In genomic region chr1:25549273-25550154, GRCh38 we compare ENCODE assay signal across 9 cellular contexts. TPM values are rescaled to one million over a fixed set of nuclear protein-coding genes. Genes with fewer than 3 reads are reported as not detected.
DNase-seq lines count a peak whose midpoint lies in the region; ATAC-seq and TF ChIP-seq lines count a peak whose summit lies in the region.
"Had no signal": no experiment of that assay in that cellular context is flagged by ENCODE, and none has a peak within 500 bp of the region (broad histone marks: within the 10 kb centered on the region; RNA-seq: fewer than 3 reads in every experiment).

No MANE protein-coding gene starts in this region.

- ATAC-seq in activated CD4-positive, alpha-beta T cell treated with anti-CD3 and anti-CD28 coated beads for 36 hours = peak; percentile 96

- H3K36me3 ChIP-seq in H7 (replicated peaks; ENCODE audit: control insufficient read depth, insufficient read depth, low read length) = peaks cover 1% of the 10 kb centered on the region; the same call in 1 of the 2 replicates
- peaks cover 1% of the 10 kb centered on the region for H3K36me3 ChIP-seq in colonic mucosa
- peaks cover under 1% of the 10 kb centered on the region for H3K36me3 ChIP-seq in osteoblast (ENCODE audit: insufficient read depth, low read length)
- H3K36me3 ChIP-seq in HAP-1 (replicated peaks) = no peaks in the 10 kb centered on the region
- H3K36me3 ChIP-seq: SJSA1 had no signal

- peak overlapping the region; percentile 69 for H3K4me3 Mint-ChIP-seq in activated CD4-positive, alpha-beta T cell treated with anti-CD3 and anti-CD28 coated beads for 36 hours

- peak; percentile 64 for DNase-seq in H7
- peak; percentile 75 for DNase-seq in LoVo (ENCODE audit: low spot score)
- DNase-seq in activated CD4-positive, alpha-beta T cell treated with anti-CD3 and anti-CD28 coated beads for 36 hours = peak; percentile 90
- DNase-seq in colonic mucosa = peak; percentile 85
- DNase-seq in osteoblast (ENCODE audit: insufficient read length, low spot score, missing footprints) = peak; percentile 94
- no peak for DNase-seq in amniotic stem cell (lab: John Stamatoyannopoulos, UW)
- DNase-seq in HAP-1 (ENCODE audit: low spot score in 2 of 2) = no peak

- POLR2A ChIA-PET in activated CD4-positive, alpha-beta T cell treated with anti-CD3 and anti-CD28 coated beads for 36 hours (lab: Charles Lee) = interaction anchor here (0.5 to 2.0 kb wide), 9 partner anchors 9 to 886 kb away, joined by 3 to 14 read pairs (median 4); no protein-coding TSS in a partner anchor

- H3K4me2 ChIP-seq in osteoblast (ENCODE audit: insufficient read depth, low read length) = peak overlapping the region; percentile 32

- H3K27me3 ChIP-seq in H7 (ENCODE audit: control insufficient read depth, insufficient read depth, low read length) = peaks cover 1% of the 10 kb centered on the region
- no peaks in the 10 kb centered on the region for H3K27me3 ChIP-seq in colonic mucosa
- no peaks in the 10 kb centered on the region for H3K27me3 ChIP-seq in osteoblast (ENCODE audit: insufficient read depth, low read length)
- H3K27me3 ChIP-seq in HAP-1 (ENCODE audit: low read depth) = no peaks in the 10 kb centered on the region
- H3K27me3 ChIP-seq: SJSA1 had no signal

- H2AFZ ChIP-seq in osteoblast (ENCODE audit: low read length) = no peak overlapping the region

- H3K27ac Mint-ChIP-seq in activated CD4-positive, alpha-beta T cell treated with anti-CD3 and anti-CD28 coated beads for 36 hours = peak overlapping the region; percentile 98

- H4K20me1 ChIP-seq in osteoblast (ENCODE audit: insufficient read depth, low read length) = peaks cover 65% of the 10 kb centered on the region

- H3K4me1 ChIP-seq in colonic mucosa = peaks cover 26% of the 10 kb centered on the region
- peaks cover 21% of the 10 kb centered on the region for H3K4me1 ChIP-seq in osteoblast (ENCODE audit: insufficient read depth, low read length)
- H3K4me1 ChIP-seq in HAP-1 = peaks cover 4% of the 10 kb centered on the region

- peaks cover 66% of the 10 kb centered on the region for H3K79me2 ChIP-seq in osteoblast (ENCODE audit: insufficient read depth, low read length)

- CTCF ChIA-PET in activated CD4-positive, alpha-beta T cell treated with anti-CD3 and anti-CD28 coated beads for 36 hours (lab: Charles Lee) = interaction anchor here (0.6 to 2.3 kb wide), 19 partner anchors 12 to 805 kb away, joined by 3 to 17 read pairs (median 4); partner anchors contain the start of gene PAFAH2

- H3K9me3 ChIP-seq in colonic mucosa = no peaks in the 10 kb centered on the region
- no peaks in the 10 kb centered on the region for H3K9me3 ChIP-seq in osteoblast (ENCODE audit: low read depth, low read length)
- H3K9me3 ChIP-seq in HAP-1 = no peaks in the 10 kb centered on the region
- H3K9me3 ChIP-seq: SJSA1 had no signal

- H3K27ac ChIP-seq in colonic mucosa (peak overlapping the region; percentile 89), osteoblast (ENCODE audit: low read depth, low read length) (peak overlapping the region; percentile 7)
- H3K27ac ChIP-seq: SJSA1 had no signal

- H3K36me3 Mint-ChIP-seq in activated CD4-positive, alpha-beta T cell treated with anti-CD3 and anti-CD28 coated beads for 36 hours (ENCODE audit: low read depth) = peaks cover 5% of the 10 kb centered on the region

- TF ChIP-seq CTCF in colonic mucosa (IDR thresholded peaks at IDR 0.05) = no peak
- TF ChIP-seq CTCF in osteoblast (IDR thresholded peaks at IDR 0.05; ENCODE audit: extremely low read depth, low read depth, low read length) = no peak

- intact Hi-C loops in activated CD4-positive, alpha-beta T cell treated with anti-CD3 and anti-CD28 coated beads for 36 hours (cut with DNase I, micrococcal nuclease) = loop anchor here (1.0 to 5.0 kb wide), 6 partner anchors 13 to 449 kb away; partner anchors contain the start of gene PAFAH2 (in 1 of the 2)
- intact Hi-C loops in colonic mucosa (cut with DNase I) = no loop called here

- in situ Hi-C loops in HAP-1 (cut with MboI; ENCODE audit: low sequenced_read_pairs) = no loop called here

- H3K4me1 Mint-ChIP-seq in activated CD4-positive, alpha-beta T cell treated with anti-CD3 and anti-CD28 coated beads for 36 hours = peaks cover 90% of the 10 kb centered on the region

- H3K9me3 Mint-ChIP-seq in activated CD4-positive, alpha-beta T cell treated with anti-CD3 and anti-CD28 coated beads for 36 hours (ENCODE audit: low read depth) = no peaks in the 10 kb centered on the region

- TF ChIP-seq POLR2A in GM10847 (IDR thresholded peaks at IDR 0.05; ENCODE audit: extremely low read depth, insufficient read length) = peak; percentile 14

- peak overlapping the region; percentile 62 to 79 for H3K9ac ChIP-seq in colonic mucosa (ENCODE audit: low read depth in 2 of 2, low read length in 2 of 2)

- H3K27me3 Mint-ChIP-seq in activated CD4-positive, alpha-beta T cell treated with anti-CD3 and anti-CD28 coated beads for 36 hours = no peaks in the 10 kb centered on the region

- no peak overlapping the region for H3K4me3 ChIP-seq in H7 (ENCODE audit: insufficient read depth, low read depth, low read length)
- no peak overlapping the region for H3K4me3 ChIP-seq in colonic mucosa
- no peak overlapping the region for H3K4me3 ChIP-seq in osteoblast (ENCODE audit: insufficient read depth, low read length)
- no peak overlapping the region for H3K4me3 ChIP-seq in HAP-1
- H3K4me3 ChIP-seq: SJSA1 had no signal

RNA-seq across cellular contexts. Expression of gene LDLRAP1, which starts 6.1 kb away (rescaled TPM):
- 47.0 and 47.9 TPM in 2 replicates for total RNA-seq in H7 (2014; rRNA removed; shearing (Covaris generic))
- 10 to 100 TPM; 13.0 to 14.6 TPM for total RNA-seq in activated CD4-positive, alpha-beta T cell treated with anti-CD3 and anti-CD28 coated beads for 36 hours
- 10 to 100 TPM; 35.7 to 40.1 TPM for total RNA-seq in colonic mucosa
- 18.5 and 22.1 TPM in 2 replicates for total RNA-seq in osteoblast

Comparison
In these comparisons a context has a peak if more than half of its experiments do, and no peak if none do; other contexts are left out.
1. DNase-seq: peak in H7 (single experiment), LoVo (single experiment), activated CD4-positive, alpha-beta T cell treated with anti-CD3 and anti-CD28 coated beads for 36 hours (single experiment), colonic mucosa (single experiment) and osteoblast (single experiment); none in amniotic stem cell (single experiment) and HAP-1 (0 of 2).